1 cellular context compared by ENCODE assay signal in the genomic region with DNA sequence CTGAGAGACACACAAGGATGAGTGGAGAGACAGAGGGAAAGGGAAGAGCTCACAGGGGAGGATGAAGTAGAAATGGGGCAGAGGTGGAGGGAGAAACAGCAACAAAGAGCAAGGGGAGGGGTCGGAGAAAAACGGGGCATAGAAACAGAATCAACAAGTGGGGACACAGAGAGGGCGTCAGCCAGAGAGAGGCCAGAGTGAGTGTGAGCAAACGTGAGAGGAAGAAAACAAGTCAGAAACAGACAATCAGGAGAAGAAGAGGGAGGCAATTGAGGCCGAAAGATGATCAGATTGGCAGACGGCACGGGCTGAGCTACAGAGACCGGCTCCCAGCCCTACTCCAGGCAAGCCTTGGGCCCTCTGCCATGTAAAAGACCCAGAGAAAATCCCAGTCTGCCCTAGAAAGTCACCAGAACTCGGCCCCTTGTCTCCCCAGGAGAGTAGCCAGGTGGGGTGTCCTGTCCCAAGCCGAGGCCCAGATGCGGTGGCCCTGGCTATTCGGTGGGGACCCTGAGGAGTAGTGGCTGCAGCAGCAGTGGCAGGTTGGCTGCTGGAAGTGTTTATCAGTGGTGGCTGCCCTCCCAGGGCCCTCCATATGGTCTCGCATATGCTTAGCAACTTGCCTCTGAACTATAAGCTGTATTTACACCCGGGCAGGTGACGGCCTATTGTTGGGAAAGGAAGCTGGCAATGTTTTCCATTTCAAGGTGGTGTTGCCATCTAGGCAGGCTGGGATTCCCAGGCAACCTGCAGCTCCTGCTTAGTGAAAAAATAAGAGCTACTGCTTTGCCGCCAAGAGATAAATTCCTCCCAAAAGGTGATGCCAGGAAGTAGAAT.
TF ChIP-seq lines count a peak whose summit lies in the region.

No MANE protein-coding gene starts in this region.

TF ChIP-seq in GM23338, 12 proteins besides CTCF, POLR2A, EP300 and RAD21 (continued from another document):
- TF ChIP-seq, protein P1, sequence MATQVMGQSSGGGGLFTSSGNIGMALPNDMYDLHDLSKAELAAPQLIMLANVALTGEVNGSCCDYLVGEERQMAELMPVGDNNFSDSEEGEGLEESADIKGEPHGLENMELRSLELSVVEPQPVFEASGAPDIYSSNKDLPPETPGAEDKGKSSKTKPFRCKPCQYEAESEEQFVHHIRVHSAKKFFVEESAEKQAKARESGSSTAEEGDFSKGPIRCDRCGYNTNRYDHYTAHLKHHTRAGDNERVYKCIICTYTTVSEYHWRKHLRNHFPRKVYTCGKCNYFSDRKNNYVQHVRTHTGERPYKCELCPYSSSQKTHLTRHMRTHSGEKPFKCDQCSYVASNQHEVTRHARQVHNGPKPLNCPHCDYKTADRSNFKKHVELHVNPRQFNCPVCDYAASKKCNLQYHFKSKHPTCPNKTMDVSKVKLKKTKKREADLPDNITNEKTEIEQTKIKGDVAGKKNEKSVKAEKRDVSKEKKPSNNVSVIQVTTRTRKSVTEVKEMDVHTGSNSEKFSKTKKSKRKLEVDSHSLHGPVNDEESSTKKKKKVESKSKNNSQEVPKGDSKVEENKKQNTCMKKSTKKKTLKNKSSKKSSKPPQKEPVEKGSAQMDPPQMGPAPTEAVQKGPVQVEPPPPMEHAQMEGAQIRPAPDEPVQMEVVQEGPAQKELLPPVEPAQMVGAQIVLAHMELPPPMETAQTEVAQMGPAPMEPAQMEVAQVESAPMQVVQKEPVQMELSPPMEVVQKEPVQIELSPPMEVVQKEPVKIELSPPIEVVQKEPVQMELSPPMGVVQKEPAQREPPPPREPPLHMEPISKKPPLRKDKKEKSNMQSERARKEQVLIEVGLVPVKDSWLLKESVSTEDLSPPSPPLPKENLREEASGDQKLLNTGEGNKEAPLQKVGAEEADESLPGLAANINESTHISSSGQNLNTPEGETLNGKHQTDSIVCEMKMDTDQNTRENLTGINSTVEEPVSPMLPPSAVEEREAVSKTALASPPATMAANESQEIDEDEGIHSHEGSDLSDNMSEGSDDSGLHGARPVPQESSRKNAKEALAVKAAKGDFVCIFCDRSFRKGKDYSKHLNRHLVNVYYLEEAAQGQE (IDR thresholded peaks at IDR 0.05; ENCODE audit: unreplicated experiment) = no peak
- TF ChIP-seq POLR2AphosphoS5 (IDR thresholded peaks at IDR 0.05; ENCODE audit: low read depth) (no peak), EZH2 (IDR thresholded peaks at IDR 0.05; ENCODE audit: low read depth, unreplicated experiment) (no peak), EZH2phosphoT487 (IDR thresholded peaks at IDR 0.05; ENCODE audit: unreplicated experiment) (no peak)
- TF ChIP-seq, protein P2, sequence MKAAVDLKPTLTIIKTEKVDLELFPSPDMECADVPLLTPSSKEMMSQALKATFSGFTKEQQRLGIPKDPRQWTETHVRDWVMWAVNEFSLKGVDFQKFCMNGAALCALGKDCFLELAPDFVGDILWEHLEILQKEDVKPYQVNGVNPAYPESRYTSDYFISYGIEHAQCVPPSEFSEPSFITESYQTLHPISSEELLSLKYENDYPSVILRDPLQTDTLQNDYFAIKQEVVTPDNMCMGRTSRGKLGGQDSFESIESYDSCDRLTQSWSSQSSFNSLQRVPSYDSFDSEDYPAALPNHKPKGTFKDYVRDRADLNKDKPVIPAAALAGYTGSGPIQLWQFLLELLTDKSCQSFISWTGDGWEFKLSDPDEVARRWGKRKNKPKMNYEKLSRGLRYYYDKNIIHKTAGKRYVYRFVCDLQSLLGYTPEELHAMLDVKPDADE (IDR thresholded peaks at IDR 0.05) = no peak
- TF ChIP-seq, protein P3, sequence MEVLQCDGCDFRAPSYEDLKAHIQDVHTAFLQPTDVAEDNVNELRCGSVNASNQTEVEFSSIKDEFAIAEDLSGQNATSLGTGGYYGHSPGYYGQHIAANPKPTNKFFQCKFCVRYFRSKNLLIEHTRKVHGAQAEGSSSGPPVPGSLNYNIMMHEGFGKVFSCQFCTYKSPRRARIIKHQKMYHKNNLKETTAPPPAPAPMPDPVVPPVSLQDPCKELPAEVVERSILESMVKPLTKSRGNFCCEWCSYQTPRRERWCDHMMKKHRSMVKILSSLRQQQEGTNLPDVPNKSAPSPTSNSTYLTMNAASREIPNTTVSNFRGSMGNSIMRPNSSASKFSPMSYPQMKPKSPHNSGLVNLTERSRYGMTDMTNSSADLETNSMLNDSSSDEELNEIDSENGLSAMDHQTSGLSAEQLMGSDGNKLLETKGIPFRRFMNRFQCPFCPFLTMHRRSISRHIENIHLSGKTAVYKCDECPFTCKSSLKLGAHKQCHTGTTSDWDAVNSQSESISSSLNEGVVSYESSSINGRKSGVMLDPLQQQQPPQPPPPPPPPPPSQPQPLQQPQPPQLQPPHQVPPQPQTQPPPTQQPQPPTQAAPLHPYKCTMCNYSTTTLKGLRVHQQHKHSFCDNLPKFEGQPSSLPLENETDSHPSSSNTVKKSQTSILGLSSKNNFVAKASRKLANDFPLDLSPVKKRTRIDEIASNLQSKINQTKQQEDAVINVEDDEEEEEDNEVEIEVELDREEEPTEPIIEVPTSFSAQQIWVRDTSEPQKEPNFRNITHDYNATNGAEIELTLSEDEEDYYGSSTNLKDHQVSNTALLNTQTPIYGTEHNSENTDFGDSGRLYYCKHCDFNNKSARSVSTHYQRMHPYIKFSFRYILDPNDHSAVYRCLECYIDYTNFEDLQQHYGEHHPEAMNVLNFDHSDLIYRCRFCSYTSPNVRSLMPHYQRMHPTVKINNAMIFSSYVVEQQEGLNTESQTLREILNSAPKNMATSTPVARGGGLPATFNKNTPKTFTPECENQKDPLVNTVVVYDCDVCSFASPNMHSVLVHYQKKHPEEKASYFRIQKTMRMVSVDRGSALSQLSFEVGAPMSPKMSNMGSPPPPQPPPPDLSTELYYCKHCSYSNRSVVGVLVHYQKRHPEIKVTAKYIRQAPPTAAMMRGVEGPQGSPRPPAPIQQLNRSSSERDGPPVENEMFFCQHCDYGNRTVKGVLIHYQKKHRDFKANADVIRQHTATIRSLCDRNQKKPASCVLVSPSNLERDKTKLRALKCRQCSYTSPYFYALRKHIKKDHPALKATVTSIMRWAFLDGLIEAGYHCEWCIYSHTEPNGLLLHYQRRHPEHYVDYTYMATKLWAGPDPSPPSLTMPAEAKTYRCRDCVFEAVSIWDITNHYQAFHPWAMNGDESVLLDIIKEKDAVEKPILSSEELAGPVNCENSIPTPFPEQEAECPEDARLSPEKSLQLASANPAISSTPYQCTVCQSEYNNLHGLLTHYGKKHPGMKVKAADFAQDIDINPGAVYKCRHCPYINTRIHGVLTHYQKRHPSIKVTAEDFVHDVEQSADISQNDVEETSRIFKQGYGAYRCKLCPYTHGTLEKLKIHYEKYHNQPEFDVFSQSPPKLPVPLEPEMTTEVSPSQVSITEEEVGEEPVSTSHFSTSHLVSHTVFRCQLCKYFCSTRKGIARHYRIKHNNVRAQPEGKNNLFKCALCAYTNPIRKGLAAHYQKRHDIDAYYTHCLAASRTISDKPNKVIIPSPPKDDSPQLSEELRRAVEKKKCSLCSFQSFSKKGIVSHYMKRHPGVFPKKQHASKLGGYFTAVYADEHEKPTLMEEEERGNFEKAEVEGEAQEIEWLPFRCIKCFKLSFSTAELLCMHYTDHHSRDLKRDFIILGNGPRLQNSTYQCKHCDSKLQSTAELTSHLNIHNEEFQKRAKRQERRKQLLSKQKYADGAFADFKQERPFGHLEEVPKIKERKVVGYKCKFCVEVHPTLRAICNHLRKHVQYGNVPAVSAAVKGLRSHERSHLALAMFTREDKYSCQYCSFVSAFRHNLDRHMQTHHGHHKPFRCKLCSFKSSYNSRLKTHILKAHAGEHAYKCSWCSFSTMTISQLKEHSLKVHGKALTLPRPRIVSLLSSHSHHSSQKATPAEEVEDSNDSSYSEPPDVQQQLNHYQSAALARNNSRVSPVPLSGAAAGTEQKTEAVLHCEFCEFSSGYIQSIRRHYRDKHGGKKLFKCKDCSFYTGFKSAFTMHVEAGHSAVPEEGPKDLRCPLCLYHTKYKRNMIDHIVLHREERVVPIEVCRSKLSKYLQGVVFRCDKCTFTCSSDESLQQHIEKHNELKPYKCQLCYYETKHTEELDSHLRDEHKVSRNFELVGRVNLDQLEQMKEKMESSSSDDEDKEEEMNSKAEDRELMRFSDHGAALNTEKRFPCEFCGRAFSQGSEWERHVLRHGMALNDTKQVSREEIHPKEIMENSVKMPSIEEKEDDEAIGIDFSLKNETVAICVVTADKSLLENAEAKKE (CRISPR knock-in tag; IDR thresholded peaks at IDR 0.05) = no peak
